In genomic region chr6:35140991-35141720, GRCh38 we compare ENCODE assay signal across 1 cellular context.
A peak's percentile ranks its signal among the peaks of the same experiment; 100 is the strongest.
TF ChIP-seq lines count a peak whose summit lies in the region.

TSS of gene TCP11 (minus strand) at chr6:35141339. CDS start at chr6:35140870, 469 bp downstream.

TF ChIP-seq in GM12878, 131 proteins besides CTCF, POLR2A, EP300 and RAD21 (continued from another document):
- TF ChIP-seq, protein P1, sequence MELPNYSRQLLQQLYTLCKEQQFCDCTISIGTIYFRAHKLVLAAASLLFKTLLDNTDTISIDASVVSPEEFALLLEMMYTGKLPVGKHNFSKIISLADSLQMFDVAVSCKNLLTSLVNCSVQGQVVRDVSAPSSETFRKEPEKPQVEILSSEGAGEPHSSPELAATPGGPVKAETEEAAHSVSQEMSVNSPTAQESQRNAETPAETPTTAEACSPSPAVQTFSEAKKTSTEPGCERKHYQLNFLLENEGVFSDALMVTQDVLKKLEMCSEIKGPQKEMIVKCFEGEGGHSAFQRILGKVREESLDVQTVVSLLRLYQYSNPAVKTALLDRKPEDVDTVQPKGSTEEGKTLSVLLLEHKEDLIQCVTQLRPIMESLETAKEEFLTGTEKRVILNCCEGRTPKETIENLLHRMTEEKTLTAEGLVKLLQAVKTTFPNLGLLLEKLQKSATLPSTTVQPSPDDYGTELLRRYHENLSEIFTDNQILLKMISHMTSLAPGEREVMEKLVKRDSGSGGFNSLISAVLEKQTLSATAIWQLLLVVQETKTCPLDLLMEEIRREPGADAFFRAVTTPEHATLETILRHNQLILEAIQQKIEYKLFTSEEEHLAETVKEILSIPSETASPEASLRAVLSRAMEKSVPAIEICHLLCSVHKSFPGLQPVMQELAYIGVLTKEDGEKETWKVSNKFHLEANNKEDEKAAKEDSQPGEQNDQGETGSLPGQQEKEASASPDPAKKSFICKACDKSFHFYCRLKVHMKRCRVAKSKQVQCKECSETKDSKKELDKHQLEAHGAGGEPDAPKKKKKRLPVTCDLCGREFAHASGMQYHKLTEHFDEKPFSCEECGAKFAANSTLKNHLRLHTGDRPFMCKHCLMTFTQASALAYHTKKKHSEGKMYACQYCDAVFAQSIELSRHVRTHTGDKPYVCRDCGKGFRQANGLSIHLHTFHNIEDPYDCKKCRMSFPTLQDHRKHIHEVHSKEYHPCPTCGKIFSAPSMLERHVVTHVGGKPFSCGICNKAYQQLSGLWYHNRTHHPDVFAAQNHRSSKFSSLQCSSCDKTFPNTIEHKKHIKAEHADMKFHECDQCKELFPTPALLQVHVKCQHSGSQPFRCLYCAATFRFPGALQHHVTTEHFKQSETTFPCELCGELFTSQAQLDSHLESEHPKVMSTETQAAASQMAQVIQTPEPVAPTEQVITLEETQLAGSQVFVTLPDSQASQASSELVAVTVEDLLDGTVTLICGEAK (IDR thresholded peaks at IDR 0.05; ENCODE audit: borderline replicate concordance) = no peak
- TF ChIP-seq, protein P2, sequence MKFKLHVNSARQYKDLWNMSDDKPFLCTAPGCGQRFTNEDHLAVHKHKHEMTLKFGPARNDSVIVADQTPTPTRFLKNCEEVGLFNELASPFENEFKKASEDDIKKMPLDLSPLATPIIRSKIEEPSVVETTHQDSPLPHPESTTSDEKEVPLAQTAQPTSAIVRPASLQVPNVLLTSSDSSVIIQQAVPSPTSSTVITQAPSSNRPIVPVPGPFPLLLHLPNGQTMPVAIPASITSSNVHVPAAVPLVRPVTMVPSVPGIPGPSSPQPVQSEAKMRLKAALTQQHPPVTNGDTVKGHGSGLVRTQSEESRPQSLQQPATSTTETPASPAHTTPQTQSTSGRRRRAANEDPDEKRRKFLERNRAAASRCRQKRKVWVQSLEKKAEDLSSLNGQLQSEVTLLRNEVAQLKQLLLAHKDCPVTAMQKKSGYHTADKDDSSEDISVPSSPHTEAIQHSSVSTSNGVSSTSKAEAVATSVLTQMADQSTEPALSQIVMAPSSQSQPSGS (IDR thresholded peaks at IDR 0.05; ENCODE audit: low read length) = no peak
- TF ChIP-seq IKZF1 (conservative IDR thresholded peaks at IDR 0.05) (peak; percentile 59), RELA (IDR thresholded peaks at IDR 0.05; ENCODE audit: borderline replicate concordance, partially characterized antibody) (no peak), ZBTB11 (CRISPR knock-in tag; IDR thresholded peaks at IDR 0.05) (no peak), DPF2 (IDR thresholded peaks at IDR 0.05) (peak; percentile 43; the same call in 1 of the 2 replicates), BHLHE40 (IDR thresholded peaks at IDR 0.05; ENCODE audit: borderline replicate concordance in 1 of 2, low read depth in 2 of 2, low read length in 1 of 2) (peak; percentile 51 to 87; a peak in 3 of 4 replicates), GATAD2B (conservative IDR thresholded peaks at IDR 0.05; ENCODE audit: low read depth) (peak; percentile 58; the same call in 1 of the 2 replicates), ZBED1 (IDR thresholded peaks at IDR 0.05; ENCODE audit: borderline replicate concordance) (no peak), EED (IDR thresholded peaks at IDR 0.05; ENCODE audit: low read depth) (no peak), ASH2L (IDR thresholded peaks at IDR 0.05; ENCODE audit: borderline replicate concordance, low read depth) (no peak), ZNF384 (IDR thresholded peaks at IDR 0.05; ENCODE audit: borderline replicate concordance, low read depth, low read length) (no peak), FOXM1 (IDR thresholded peaks at IDR 0.05; ENCODE audit: low read depth, low read length) (no peak), ZNF687 (IDR thresholded peaks at IDR 0.05) (no peak), CHD2 (IDR thresholded peaks at IDR 0.05; ENCODE audit: borderline replicate concordance, low read depth, low read length) (no peak)
- TF ChIP-seq, protein P3, sequence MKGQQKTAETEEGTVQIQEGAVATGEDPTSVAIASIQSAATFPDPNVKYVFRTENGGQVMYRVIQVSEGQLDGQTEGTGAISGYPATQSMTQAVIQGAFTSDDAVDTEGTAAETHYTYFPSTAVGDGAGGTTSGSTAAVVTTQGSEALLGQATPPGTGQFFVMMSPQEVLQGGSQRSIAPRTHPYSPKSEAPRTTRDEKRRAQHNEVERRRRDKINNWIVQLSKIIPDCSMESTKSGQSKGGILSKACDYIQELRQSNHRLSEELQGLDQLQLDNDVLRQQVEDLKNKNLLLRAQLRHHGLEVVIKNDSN (IDR thresholded peaks at IDR 0.05; ENCODE audit: borderline replicate concordance, extremely low read length, insufficient read depth, low read depth, low read length) = peak; percentile 73
